In the genomic region with DNA sequence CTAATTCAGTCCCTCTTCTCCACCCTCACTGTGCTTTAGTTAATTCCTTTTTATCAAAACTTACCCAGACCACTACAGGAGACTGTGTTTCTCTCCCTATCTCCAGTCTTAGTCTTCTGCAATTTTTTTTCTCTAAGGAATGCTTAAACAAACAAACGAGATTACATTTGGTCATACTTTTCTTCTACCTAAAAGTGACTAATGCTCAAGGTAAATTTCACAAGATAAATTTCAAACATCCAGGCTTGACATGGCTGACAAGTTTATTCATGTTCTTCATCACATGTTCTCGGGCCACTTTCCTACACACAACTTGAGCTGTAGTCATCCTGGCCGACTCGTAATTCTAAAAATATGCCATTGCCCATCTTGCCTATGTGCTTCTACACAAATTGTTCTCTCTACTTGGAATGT, we compare ENCODE assay signal across 1 cellular context.
TF ChIP-seq lines count a peak whose summit lies in the region.

No MANE protein-coding gene starts in this region.

TF ChIP-seq in A549, 52 proteins besides CTCF, POLR2A, EP300 and RAD21 (continued from another document):
- TF ChIP-seq, protein P1, sequence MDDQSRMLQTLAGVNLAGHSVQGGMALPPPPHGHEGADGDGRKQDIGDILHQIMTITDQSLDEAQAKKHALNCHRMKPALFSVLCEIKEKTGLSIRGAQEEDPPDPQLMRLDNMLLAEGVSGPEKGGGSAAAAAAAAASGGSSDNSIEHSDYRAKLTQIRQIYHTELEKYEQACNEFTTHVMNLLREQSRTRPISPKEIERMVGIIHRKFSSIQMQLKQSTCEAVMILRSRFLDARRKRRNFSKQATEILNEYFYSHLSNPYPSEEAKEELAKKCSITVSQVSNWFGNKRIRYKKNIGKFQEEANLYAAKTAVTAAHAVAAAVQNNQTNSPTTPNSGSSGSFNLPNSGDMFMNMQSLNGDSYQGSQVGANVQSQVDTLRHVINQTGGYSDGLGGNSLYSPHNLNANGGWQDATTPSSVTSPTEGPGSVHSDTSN (IDR thresholded peaks at IDR 0.05), result no peak
- no peak for TF ChIP-seq CHD2 (IDR thresholded peaks at IDR 0.05; ENCODE audit: low read length, partially characterized antibody)
- TF ChIP-seq, protein P2, sequence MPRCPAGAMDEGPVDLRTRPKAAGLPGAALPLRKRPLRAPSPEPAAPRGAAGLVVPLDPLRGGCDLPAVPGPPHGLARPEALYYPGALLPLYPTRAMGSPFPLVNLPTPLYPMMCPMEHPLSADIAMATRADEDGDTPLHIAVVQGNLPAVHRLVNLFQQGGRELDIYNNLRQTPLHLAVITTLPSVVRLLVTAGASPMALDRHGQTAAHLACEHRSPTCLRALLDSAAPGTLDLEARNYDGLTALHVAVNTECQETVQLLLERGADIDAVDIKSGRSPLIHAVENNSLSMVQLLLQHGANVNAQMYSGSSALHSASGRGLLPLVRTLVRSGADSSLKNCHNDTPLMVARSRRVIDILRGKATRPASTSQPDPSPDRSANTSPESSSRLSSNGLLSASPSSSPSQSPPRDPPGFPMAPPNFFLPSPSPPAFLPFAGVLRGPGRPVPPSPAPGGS (IDR thresholded peaks at IDR 0.05), result 0 out of 3 replicates have a peak, but pooled peaks have one; percentile 42
- TF ChIP-seq, protein P3, sequence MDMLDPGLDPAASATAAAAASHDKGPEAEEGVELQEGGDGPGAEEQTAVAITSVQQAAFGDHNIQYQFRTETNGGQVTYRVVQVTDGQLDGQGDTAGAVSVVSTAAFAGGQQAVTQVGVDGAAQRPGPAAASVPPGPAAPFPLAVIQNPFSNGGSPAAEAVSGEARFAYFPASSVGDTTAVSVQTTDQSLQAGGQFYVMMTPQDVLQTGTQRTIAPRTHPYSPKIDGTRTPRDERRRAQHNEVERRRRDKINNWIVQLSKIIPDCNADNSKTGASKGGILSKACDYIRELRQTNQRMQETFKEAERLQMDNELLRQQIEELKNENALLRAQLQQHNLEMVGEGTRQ (IDR thresholded peaks at IDR 0.05), result no peak
- no peak for TF ChIP-seq CBX8 (IDR thresholded peaks at IDR 0.05)
- peak; percentile 47; the same call in 1 of the 2 replicates for TF ChIP-seq GATA3 (IDR thresholded peaks at IDR 0.05; ENCODE audit: borderline replicate concordance)
- TF ChIP-seq, protein P4, sequence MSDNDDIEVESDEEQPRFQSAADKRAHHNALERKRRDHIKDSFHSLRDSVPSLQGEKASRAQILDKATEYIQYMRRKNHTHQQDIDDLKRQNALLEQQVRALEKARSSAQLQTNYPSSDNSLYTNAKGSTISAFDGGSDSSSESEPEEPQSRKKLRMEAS (IDR thresholded peaks at IDR 0.05), result no peak; the same call in 1 of the 2 replicates
TF ChIP-seq in A549: peak in this region for 7.
